7 cellular contexts compared by ENCODE assay signal in the genomic region with DNA sequence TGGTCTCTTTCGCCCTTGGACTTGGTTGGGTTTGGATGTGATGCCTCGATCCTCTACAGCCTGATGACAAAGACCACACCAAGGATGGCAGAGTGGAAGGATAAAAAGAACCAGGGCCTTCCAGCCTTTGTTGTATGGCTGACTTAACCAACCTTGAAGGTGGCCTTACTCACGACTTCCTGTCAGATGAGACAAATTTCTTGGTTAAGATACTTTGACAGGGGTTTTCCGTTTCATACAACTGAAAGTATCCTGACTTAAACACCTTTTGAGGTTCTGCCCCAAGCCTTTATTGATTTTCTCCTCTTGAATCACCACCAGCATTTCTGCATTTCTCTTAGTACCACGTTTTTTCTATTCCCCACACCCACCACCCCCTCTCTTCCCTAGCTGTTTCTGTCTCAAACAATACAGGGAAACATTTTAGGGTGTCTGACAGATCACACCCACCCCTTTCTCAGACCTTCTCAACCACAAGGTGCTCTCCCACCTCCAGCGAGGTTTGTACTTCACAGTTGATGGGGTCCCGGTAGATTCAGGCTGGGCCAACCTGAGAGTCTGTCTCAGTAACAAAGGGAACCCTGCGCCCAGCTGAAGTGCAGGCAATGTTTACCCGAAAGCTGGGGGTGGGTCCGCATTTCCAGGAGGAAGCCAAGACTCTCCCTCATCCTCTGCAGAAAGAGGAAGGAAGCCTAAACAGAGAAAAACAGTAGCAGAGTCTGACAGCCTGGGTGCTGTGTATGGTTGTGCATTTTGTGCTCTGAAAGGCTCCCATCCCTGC. TPM values are rescaled to one million over a fixed set of nuclear protein-coding genes. Genes with fewer than 3 reads are reported as not detected.
A peak's percentile ranks its signal among the peaks of the same experiment; 100 is the strongest.
DNase-seq lines count a peak whose midpoint lies in the region; ATAC-seq lines count a peak whose summit lies in the region.

No MANE protein-coding gene starts in this region.

- no peaks in the 10 kb centered on the region for H3K27me3 ChIP-seq in esophagus (ENCODE audit: control insufficient read depth in 1 of 2, insufficient read depth in 2 of 2, low read length in 2 of 2)

- DNase-seq in stimulated activated naive CD8-positive, alpha-beta T cell treated with anti-CD3 and anti-CD28 coated beads, Interleukin-15, Interleukin-2, amounts not matched to agents 100 U/mL and 50 U/mL, for 24 hours, result peak; percentile 72
- no peak for DNase-seq in DMS79 treated with DMSO at 0.1 percent for 48 hours (lab: John Stamatoyannopoulos, UW)
- no peak for DNase-seq in medulla oblongata (ENCODE audit: extremely low spot score)

- H3K4me1 ChIP-seq in esophagus (ENCODE audit: control insufficient read depth in 2 of 2, insufficient read depth in 2 of 2, low read length in 1 of 2), result peaks cover 0 to 10% of the 10 kb centered on the region in 2 donors

- H3K9me3 ChIP-seq in esophagus (ENCODE audit: control insufficient read depth in 2 of 2, insufficient read depth in 1 of 2, low read depth in 1 of 2, low read length in 1 of 2), result no peaks in the 10 kb centered on the region

- ATAC-seq in GM19351 (IDR thresholded peaks at IDR 0.05; ENCODE audit: unreplicated experiment), result peak; percentile 72
- ATAC-seq in HG03108 (IDR thresholded peaks at IDR 0.05; ENCODE audit: unreplicated experiment), result peak; percentile 67
- ATAC-seq in activated CD4-positive, CD25-positive, alpha-beta regulatory T cell treated with anti-CD3 and anti-CD28 coated beads, Interleukin-2, amount 50 U/mL, for 24 hours, result peak; percentile 68 to 70
- ATAC-seq in stimulated activated naive CD8-positive, alpha-beta T cell treated with anti-CD3 and anti-CD28 coated beads, Interleukin-15, Interleukin-2, amounts not matched to agents 100 U/mL and 50 U/mL, for 24 hours, result peak; percentile 78

- peak overlapping the region; percentile 86 to 96 for H3K27ac ChIP-seq in esophagus (ENCODE audit: low read depth in 2 of 2, low read length in 1 of 2)

- 63% methylated on average over 10 of the region's 10 CpGs for WGBS in esophagus, 2 donors

- H3K36me3 ChIP-seq in esophagus (ENCODE audit: control insufficient read depth in 2 of 2, insufficient read depth in 2 of 2, low read length in 1 of 2), result no peaks in the 10 kb centered on the region

- no peak overlapping the region for H3K4me3 ChIP-seq in esophagus (ENCODE audit: low read depth in 1 of 2, low read length in 2 of 2)

RNA-seq across cellular contexts. Expression of a gene that starts 5.0 kb away (rescaled TPM):
- 1 to 10 TPM; 8.8 to 9.8 TPM for polyA plus RNA-seq in esophagus
